Comparison of ENCODE assay signal across 8 cellular contexts in genomic region chr2:134718095-134718955, GRCh38. TPM values are rescaled to one million over a fixed set of nuclear protein-coding genes. Genes with fewer than 3 reads are reported as not detected.
DNase-seq lines count a peak whose midpoint lies in the region; ATAC-seq and TF ChIP-seq lines count a peak whose summit lies in the region.

No MANE protein-coding gene starts in this region.

- TF ChIP-seq EP300 in tibial nerve (IDR thresholded peaks at IDR 0.05): no peak

- H3K9me3 Mint-ChIP-seq in central memory CD8-positive, alpha-beta T cell: no peaks in the 10 kb centered on the region

- H3K4me3 ChIP-seq in BLaER1 treated with 17β-estradiol and CSF1 and Interleukin-3, amounts not matched to agents 10 nM and 100 nM: peak overlapping the region; percentile 55 to 73 (median 64)
- H3K4me3 ChIP-seq in MM.1S (ENCODE audit: low read length): peak overlapping the region; percentile 51
- peak overlapping the region; percentile 60 for H3K4me3 ChIP-seq in lower lobe of right lung
- H3K4me3 ChIP-seq in tibial nerve: peak overlapping the region in 3 of 4 donors; percentile 10 to 47 (median 39)
- H3K4me3 ChIP-seq in lower leg skin (ENCODE audit: low read depth, poor library complexity, severe bottlenecking): no peak overlapping the region

- intact Hi-C loops in lower lobe of right lung (cut with DNase I): no loop called here
- intact Hi-C loops in lower leg skin (cut with DNase I; ENCODE audit: low total_unique reads): no loop called here

- H3F3A ChIP-seq in MM.1S (ENCODE audit: insufficient read depth, low read length): no peaks in the 10 kb centered on the region

- ATAC-seq in GM18909 (IDR thresholded peaks at IDR 0.05; ENCODE audit: poor library complexity, unreplicated experiment) (peak; percentile 41), lower lobe of right lung (peak; percentile 58 to 72), GM18858 (IDR thresholded peaks at IDR 0.05; ENCODE audit: unreplicated experiment) (no peak)
- peak; percentile 46 for ATAC-seq in central memory CD8-positive, alpha-beta T cell (replicated peaks; ENCODE audit: extremely low read depth, poor library complexity, severe bottlenecking)

- H3K27me3 Mint-ChIP-seq in central memory CD8-positive, alpha-beta T cell: peaks cover 64% of the 10 kb centered on the region

- peak overlapping the region in 3 of 11 experiments; percentile 3 to 42 (median 31); a peak in 2 of 22 replicates for H3K27ac ChIP-seq in BLaER1 treated with 17β-estradiol and CSF1 and Interleukin-3, amounts not matched to agents 10 nM and 100 nM
- H3K27ac ChIP-seq in MM.1S (ENCODE audit: low read length) (no peak overlapping the region), lower lobe of right lung (peak overlapping the region; percentile 68), tibial nerve (no peak overlapping the region)

- WGBS in tibial nerve, 2 donors: 1 to 2% methylated on average over 29 to 37 of the region's 109 CpGs
- 1% methylated on average over 49 to 63 of the region's 109 CpGs for WGBS in lower leg skin, 2 donors

- peaks cover 3% of the 10 kb centered on the region for H3K36me3 Mint-ChIP-seq in central memory CD8-positive, alpha-beta T cell (ENCODE audit: insufficient read depth)

- H3K9ac ChIP-seq in BLaER1 treated with 17β-estradiol and CSF1 and Interleukin-3, amounts not matched to agents 10 nM and 100 nM: peak overlapping the region in 10 of 11 experiments; percentile 4 to 77 (median 54); a peak in 16 of 22 replicates
- H3K9ac ChIP-seq in MM.1S (ENCODE audit: low read length): no peak overlapping the region

- H3K27ac Mint-ChIP-seq in central memory CD8-positive, alpha-beta T cell (ENCODE audit: low read depth): no peak overlapping the region

- TF ChIP-seq POLR2A in tibial nerve (IDR thresholded peaks at IDR 0.05) (no peak), lower leg skin (IDR thresholded peaks at IDR 0.05) (no peak)

- H3K27me3 ChIP-seq in BLaER1 treated with 17β-estradiol and CSF1 and Interleukin-3, amounts not matched to agents 10 nM and 100 nM: peaks cover 78 to 96% (median 91%) of the 10 kb centered on the region in 11 experiments
- H3K27me3 ChIP-seq in MM.1S (replicated peaks; ENCODE audit: insufficient read depth, low read length): peaks cover 10% of the 10 kb centered on the region; the same call in 1 of the 2 replicates
- H3K27me3 ChIP-seq in lower lobe of right lung (ENCODE audit: low read depth): peaks cover 45% of the 10 kb centered on the region
- H3K27me3 ChIP-seq in tibial nerve: peaks cover 0 to 77% of the 10 kb centered on the region in 2 donors

- peaks cover 32% of the 10 kb centered on the region for H3K4me1 Mint-ChIP-seq in central memory CD8-positive, alpha-beta T cell

- peaks cover 0 to 33% (median 20%) of the 10 kb centered on the region in 11 experiments; a peak in 15 of 22 replicates for H4K20me1 ChIP-seq in BLaER1 treated with 17β-estradiol and CSF1 and Interleukin-3, amounts not matched to agents 10 nM and 100 nM
- H4K20me1 ChIP-seq in MM.1S (ENCODE audit: insufficient read depth, low read length): no peaks in the 10 kb centered on the region

- TF ChIP-seq CTCF in MM.1S (IDR thresholded peaks at IDR 0.05; ENCODE audit: low read length) (no peak), lower lobe of right lung (IDR thresholded peaks at IDR 0.05) (no peak), tibial nerve (IDR thresholded peaks at IDR 0.05) (no peak), lower leg skin (IDR thresholded peaks at IDR 0.05) (no peak)

- DNase-seq in MM.1S: no peak
- DNase-seq in central memory CD8-positive, alpha-beta T cell (ENCODE audit: low spot score in 2 of 2): no peak
- DNase-seq in lower lobe of right lung: peak; percentile 62
- DNase-seq in tibial nerve (ENCODE audit: low spot score in 2 of 2): no peak
- no peak for DNase-seq in lower leg skin (ENCODE audit: low spot score in 2 of 2)

- 0 out of 22 replicates have a peak, but pooled peaks cover 0 to 5% (median 0%) of the 10 kb centered on the region in 11 experiments for H3K9me3 ChIP-seq in BLaER1 treated with 17β-estradiol and CSF1 and Interleukin-3, amounts not matched to agents 10 nM and 100 nM (replicated peaks in 1 of 11)
- H3K9me3 ChIP-seq in MM.1S (replicated peaks; ENCODE audit: insufficient read depth, low read length) (no peaks in the 10 kb centered on the region), lower lobe of right lung (no peaks in the 10 kb centered on the region), tibial nerve (no peaks in the 10 kb centered on the region)

- H3K4me3 Mint-ChIP-seq in central memory CD8-positive, alpha-beta T cell: peak overlapping the region; percentile 76

- peak overlapping the region; percentile 96 to 99 (median 98) for H3K4me2 ChIP-seq in BLaER1 treated with 17β-estradiol and CSF1 and Interleukin-3, amounts not matched to agents 10 nM and 100 nM
- peak overlapping the region; percentile 78; the same call in 1 of the 2 replicates for H3K4me2 ChIP-seq in MM.1S (ENCODE audit: low read depth, low read length)

- no peaks in the 10 kb centered on the region for H3K36me3 ChIP-seq in BLaER1 treated with 17β-estradiol and CSF1 and Interleukin-3, amounts not matched to agents 10 nM and 100 nM
- no peaks in the 10 kb centered on the region for H3K36me3 ChIP-seq in MM.1S (replicated peaks; ENCODE audit: insufficient read depth, low read length)
- no peaks in the 10 kb centered on the region for H3K36me3 ChIP-seq in lower lobe of right lung
- H3K36me3 ChIP-seq in tibial nerve: no peaks in the 10 kb centered on the region

- no peak overlapping the region for H2AFZ ChIP-seq in MM.1S (ENCODE audit: low read length)

- H3K9me2 ChIP-seq in MM.1S (replicated peaks; ENCODE audit: insufficient read depth, low read length): no peaks in the 10 kb centered on the region

- peaks cover 8 to 29% (median 17%) of the 10 kb centered on the region in 10 experiments; a peak in 17 of 20 replicates for H3K4me1 ChIP-seq in BLaER1 treated with 17β-estradiol and CSF1 and Interleukin-3, amounts not matched to agents 10 nM and 100 nM
- H3K4me1 ChIP-seq in MM.1S (ENCODE audit: low read length) (no peaks in the 10 kb centered on the region), lower lobe of right lung (peaks cover 18% of the 10 kb centered on the region), tibial nerve (peaks cover 0 to 19% (median 5%) of the 10 kb centered on the region in 4 donors)

- no peaks in the 10 kb centered on the region for H3K79me2 ChIP-seq in MM.1S (ENCODE audit: low read length)

RNA-seq across cellular contexts. Expression of gene TMEM163, which starts 0.5 kb away (rescaled TPM):
- total RNA-seq in lower lobe of right lung (31.9 TPM), tibial nerve (not detected), lower leg skin (under 1 TPM in 2 of 4 donors, not detected in 2; 0.19 to 0.46 TPM)

Comparison
In these comparisons a context has a peak if more than half of its experiments do, and no peak if none do; other contexts are left out.
1. RNA of gene TMEM163, which starts 0.5 kb away (total RNA-seq): 31.9 TPM in lower lobe of right lung (single experiment); 0.19 to 0.46 TPM in lower leg skin and not detected in tibial nerve; every median in the first group is over 10 times any median in the second.